In genomic region chr14:39432179-39432618, GRCh38 we compare ENCODE assay signal across 8 cellular contexts. TPM values are rescaled to one million over a fixed set of nuclear protein-coding genes. Genes with fewer than 3 reads are reported as not detected.
DNase-seq lines count a peak whose midpoint lies in the region; ATAC-seq and TF ChIP-seq lines count a peak whose summit lies in the region.

TSS of gene FBXO33 (minus strand) at chr14:39432433. CDS start at chr14:39432162, 271 bp downstream.

- H3K27me3 Mint-ChIP-seq in activated T-helper 17 cell treated with anti-CD3 and anti-CD28 coated beads, Interleukin-2, amount 50 U/mL, for 72 hours = no peaks in the 10 kb centered on the region
- H3K27me3 Mint-ChIP-seq in naive thymus-derived CD8-positive, alpha-beta T cell = no peaks in the 10 kb centered on the region
- H3K27me3 Mint-ChIP-seq in stimulated activated naive B cell treated with anti-CD40 and anti-IgM and Interleukin-4, amounts not matched to agents 10 μg/mL and 1 μg/mL and 100 μg/mL, for 72 hours = no peaks in the 10 kb centered on the region

- peaks cover 34% of the 10 kb centered on the region for H3K4me1 Mint-ChIP-seq in activated T-helper 17 cell treated with anti-CD3 and anti-CD28 coated beads, Interleukin-2, amount 50 U/mL, for 72 hours
- H3K4me1 Mint-ChIP-seq in naive thymus-derived CD8-positive, alpha-beta T cell = peaks cover 21 to 50% (median 41%) of the 10 kb centered on the region in 4 donors
- H3K4me1 Mint-ChIP-seq in stimulated activated naive B cell treated with anti-CD40 and anti-IgM and Interleukin-4, amounts not matched to agents 10 μg/mL and 1 μg/mL and 100 μg/mL, for 72 hours = peaks cover 22 to 36% of the 10 kb centered on the region in 2 donors

- peak within 1 kb of the TSS; percentile 100 for H3K27ac Mint-ChIP-seq in activated T-helper 17 cell treated with anti-CD3 and anti-CD28 coated beads, Interleukin-2, amount 50 U/mL, for 72 hours
- peak within 1 kb of the TSS; percentile 100 for H3K27ac Mint-ChIP-seq in naive thymus-derived CD8-positive, alpha-beta T cell
- H3K27ac Mint-ChIP-seq in stimulated activated naive B cell treated with anti-CD40 and anti-IgM and Interleukin-4, amounts not matched to agents 10 μg/mL and 1 μg/mL and 100 μg/mL, for 72 hours = peak within 1 kb of the TSS; percentile 100

- TF ChIP-seq CTCF in LNCaP clone FGC (IDR thresholded peaks at IDR 0.05; ENCODE audit: control insufficient read depth, extremely low read depth, insufficient read depth) (no peak), fibroblast of mammary gland (conservative IDR thresholded peaks at IDR 0.05; ENCODE audit: control insufficient read depth, insufficient read depth, low read depth, low read length) (no peak)

- peaks cover 27% of the 10 kb centered on the region for H3K36me3 Mint-ChIP-seq in activated T-helper 17 cell treated with anti-CD3 and anti-CD28 coated beads, Interleukin-2, amount 50 U/mL, for 72 hours (ENCODE audit: low read depth)
- H3K36me3 Mint-ChIP-seq in naive thymus-derived CD8-positive, alpha-beta T cell = peaks cover 0 to 4% (median 0%) of the 10 kb centered on the region in 3 donors
- no peaks in the 10 kb centered on the region for H3K36me3 Mint-ChIP-seq in stimulated activated naive B cell treated with anti-CD40 and anti-IgM and Interleukin-4, amounts not matched to agents 10 μg/mL and 1 μg/mL and 100 μg/mL, for 72 hours

- H3K4me3 Mint-ChIP-seq in activated T-helper 17 cell treated with anti-CD3 and anti-CD28 coated beads, Interleukin-2, amount 50 U/mL, for 72 hours = peak within 1 kb of the TSS; percentile 100
- H3K4me3 Mint-ChIP-seq in naive thymus-derived CD8-positive, alpha-beta T cell = peak within 1 kb of the TSS; percentile 88 to 100 (median 99)
- H3K4me3 Mint-ChIP-seq in stimulated activated naive B cell treated with anti-CD40 and anti-IgM and Interleukin-4, amounts not matched to agents 10 μg/mL and 1 μg/mL and 100 μg/mL, for 72 hours = peak within 1 kb of the TSS; percentile 97 to 98

- H3K9me3 Mint-ChIP-seq in activated T-helper 17 cell treated with anti-CD3 and anti-CD28 coated beads, Interleukin-2, amount 50 U/mL, for 72 hours = no peaks in the 10 kb centered on the region
- no peaks in the 10 kb centered on the region for H3K9me3 Mint-ChIP-seq in naive thymus-derived CD8-positive, alpha-beta T cell
- no peaks in the 10 kb centered on the region for H3K9me3 Mint-ChIP-seq in stimulated activated naive B cell treated with anti-CD40 and anti-IgM and Interleukin-4, amounts not matched to agents 10 μg/mL and 1 μg/mL and 100 μg/mL, for 72 hours

- peak; percentile 100 for DNase-seq in DMS79 treated with DMSO at 0.1 percent for 48 hours (lab: John Stamatoyannopoulos, UW)
- DNase-seq in H4 (ENCODE audit: low spot score) = peak; percentile 92
- DNase-seq in LNCaP clone FGC (ENCODE audit: low read depth) = peak; percentile 92
- DNase-seq in RPMI8226 = peak; percentile 92
- peak; percentile 95 for DNase-seq in fibroblast of mammary gland (ENCODE audit: low read depth)
- DNase-seq in naive thymus-derived CD8-positive, alpha-beta T cell = peak; percentile 92 to 99 (median 98)
- peak; percentile 97 for DNase-seq in stimulated activated naive B cell treated with anti-CD40 and anti-IgM and Interleukin-4, amounts not matched to agents 10 μg/mL and 1 μg/mL and 100 μg/mL, for 72 hours

- H3K4me3 ChIP-seq in LNCaP clone FGC (ENCODE audit: low read depth, low read length) = peak within 1 kb of the TSS; percentile 87
- H3K4me3 ChIP-seq in fibroblast of mammary gland (ENCODE audit: control insufficient read depth, low read depth, low read length) = peak within 1 kb of the TSS; percentile 85

- ATAC-seq in activated T-helper 17 cell treated with anti-CD3 and anti-CD28 coated beads, Interleukin-2, amount 50 U/mL, for 72 hours (replicated peaks) = peak; percentile 87
- ATAC-seq in naive thymus-derived CD8-positive, alpha-beta T cell = peak; percentile 81 to 84
- peak; percentile 86 to 89 for ATAC-seq in stimulated activated naive B cell treated with anti-CD40 and anti-IgM and Interleukin-4, amounts not matched to agents 10 μg/mL and 1 μg/mL and 100 μg/mL, for 72 hours (replicated peaks)

- POLR2A ChIA-PET in naive thymus-derived CD8-positive, alpha-beta T cell (lab: Charles Lee) = interaction anchor here (0.5 to 4.9 kb wide), 20 partner anchors 9 to 1552 kb away, joined by 3 to 71 read pairs (median 5); partner anchors contain the start of genes GEMIN2, PNN, SEC23A and TRAPPC6B

RNA-seq across cellular contexts. Expression of gene FBXO33, which starts in this region (rescaled TPM):
- total RNA-seq in H4 (2014; rRNA removed; shearing (Covaris generic)) = 15.1 and 16.8 TPM in 2 replicates
- total RNA-seq in activated T-helper 17 cell treated with anti-CD3 and anti-CD28 coated beads, Interleukin-2, amount 50 U/mL, for 72 hours = 10 to 100 TPM; 15.8 to 19.1 TPM
- total RNA-seq in naive thymus-derived CD8-positive, alpha-beta T cell = 10 to 100 TPM; 29.9 to 31.6 TPM
- polyA plus RNA-seq in naive thymus-derived CD8-positive, alpha-beta T cell = 10 to 100 TPM; 14.7 to 24.1 (median 19.3) TPM

Comparison
In these comparisons a context has a peak if more than half of its experiments do, and no peak if none do; other contexts are left out.
1. Peak in every context shown above with its lines: DNase-seq, ATAC-seq and H3K4me3 ChIP-seq.